Comparison of ENCODE assay signal across 32 cellular contexts in the genomic region with DNA sequence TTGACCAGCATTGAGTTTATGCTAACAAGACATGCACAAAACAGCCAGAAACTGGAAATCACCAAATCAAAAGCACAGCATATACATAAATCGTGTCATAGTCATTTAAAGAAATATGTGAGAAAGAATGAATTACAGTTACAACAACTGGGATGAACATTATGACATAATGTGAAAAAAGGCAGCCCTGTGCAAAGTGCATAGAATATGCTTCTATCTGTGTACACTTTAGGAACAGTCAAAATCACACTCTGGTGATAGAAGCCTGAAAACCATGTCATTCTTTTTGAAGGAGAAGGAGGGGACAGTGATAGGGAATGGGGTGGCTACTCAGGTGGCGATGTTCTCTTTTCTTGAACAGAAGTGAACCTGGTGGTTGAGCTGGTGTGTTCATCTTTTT.
"Had no signal": no experiment of that assay in that cellular context is flagged by ENCODE, and none has a peak within 500 bp of the region (broad histone marks: within the 10 kb centered on the region; RNA-seq: fewer than 3 reads in every experiment).

No MANE protein-coding gene starts in this region.

- H3K27me3 Mint-ChIP-seq: activated B cell treated with CpG ODN at 0.5 μM for 24 hours; activated CD4-positive, alpha-beta memory T cell treated with anti-CD3 and anti-CD28 coated beads for 36 hours; activated CD8-positive, alpha-beta memory T cell treated with anti-CD3 and anti-CD28 coated beads, Interleukin-2, amount 10 ng/mL, durations not matched to agents 7 days and 5 days; activated naive CD8-positive, alpha-beta T cell treated with anti-CD3 and anti-CD28 coated beads for 36 hours had no signal

- H3K36me3 ChIP-seq: breast epithelium had no signal

- H3K4me1 ChIP-seq: adrenal gland, body of pancreas, breast epithelium had no signal

- FAIRE-seq: astrocyte, TTC549 had no signal

- H3K27me3 ChIP-seq: adrenal gland, body of pancreas, brain microvascular endothelial cell, breast epithelium had no signal

- H3K4me1 Mint-ChIP-seq: activated B cell treated with CpG ODN at 0.5 μM for 24 hours; activated CD8-positive, alpha-beta memory T cell treated with anti-CD3 and anti-CD28 coated beads, Interleukin-2, amount 10 ng/mL, durations not matched to agents 7 days and 5 days; activated naive CD8-positive, alpha-beta T cell treated with anti-CD3 and anti-CD28 coated beads for 36 hours had no signal

- H3K27ac Mint-ChIP-seq: activated B cell treated with CpG ODN at 0.5 μM for 24 hours; activated CD4-positive, alpha-beta memory T cell treated with anti-CD3 and anti-CD28 coated beads for 36 hours; activated CD8-positive, alpha-beta memory T cell treated with anti-CD3 and anti-CD28 coated beads, Interleukin-2, amount 10 ng/mL, durations not matched to agents 7 days and 5 days; activated CD8-positive, alpha-beta T cell treated with anti-CD3 and anti-CD28 coated beads, Interleukin-2, amount 10 ng/mL, durations not matched to agents 7 days and 5 days; activated naive CD4-positive, alpha-beta T cell treated with anti-CD3 and anti-CD28 coated beads for 36 hours; activated naive CD8-positive, alpha-beta T cell treated with anti-CD3 and anti-CD28 coated beads for 36 hours; T-helper 2 cell treated with Interferon-gamma antibody and Interleukin-4, amounts not matched to agents 5 μg/mL and 100 μg/mL, for 36 hours had no signal

- H3K4me3 Mint-ChIP-seq: activated B cell treated with CpG ODN at 0.5 μM for 24 hours; activated CD4-positive, alpha-beta memory T cell treated with anti-CD3 and anti-CD28 coated beads for 36 hours; activated CD8-positive, alpha-beta memory T cell treated with anti-CD3 and anti-CD28 coated beads, Interleukin-2, amount 10 ng/mL, durations not matched to agents 7 days and 5 days; activated CD8-positive, alpha-beta T cell treated with anti-CD3 and anti-CD28 coated beads, Interleukin-2, amount 10 ng/mL, durations not matched to agents 7 days and 5 days; activated naive CD4-positive, alpha-beta T cell treated with anti-CD3 and anti-CD28 coated beads for 36 hours; activated naive CD8-positive, alpha-beta T cell treated with anti-CD3 and anti-CD28 coated beads for 36 hours; activated T-cell treated with anti-CD3 and anti-CD28 coated beads, Interleukin-2, amount 50 U/mL, for 4 hours; T-helper 2 cell treated with Interferon-gamma antibody and Interleukin-4, amounts not matched to agents 5 μg/mL and 100 μg/mL, for 36 hours had no signal

- H3K9me3 ChIP-seq: adrenal gland, body of pancreas, breast epithelium had no signal

- ATAC-seq: activated CD8-positive, alpha-beta memory T cell treated with anti-CD3 and anti-CD28 coated beads, Interleukin-2, amount 10 ng/mL, durations not matched to agents 7 days and 5 days; activated CD8-positive, alpha-beta T cell treated with anti-CD3 and anti-CD28 coated beads, Interleukin-2, amount 10 ng/mL, durations not matched to agents 7 days and 5 days; activated T-cell treated with anti-CD3 and anti-CD28 coated beads, Interleukin-2, amount 50 U/mL, for 4 hours; body of pancreas had no signal

- H3K9me3 Mint-ChIP-seq: activated B cell treated with CpG ODN at 0.5 μM for 24 hours; activated CD4-positive, alpha-beta memory T cell treated with anti-CD3 and anti-CD28 coated beads for 36 hours; activated naive CD4-positive, alpha-beta T cell treated with anti-CD3 and anti-CD28 coated beads for 36 hours; activated naive CD4-positive, alpha-beta T cell treated with anti-CD3 and anti-CD28 coated beads, Interleukin-2, amount 50 U/mL, for 72 hours; activated naive CD8-positive, alpha-beta T cell treated with anti-CD3 and anti-CD28 coated beads for 36 hours; activated T-cell treated with anti-CD3 and anti-CD28 coated beads, Interleukin-2, amount 50 U/mL, for 4 hours; T-helper 2 cell treated with Interferon-gamma antibody and Interleukin-4, amounts not matched to agents 5 μg/mL and 100 μg/mL, for 36 hours had no signal

- H3K36me3 Mint-ChIP-seq: activated naive CD4-positive, alpha-beta T cell treated with anti-CD3 and anti-CD28 coated beads, Interleukin-2, amount 50 U/mL, for 72 hours had no signal

- H3K27ac ChIP-seq: adrenal gland, body of pancreas, brain microvascular endothelial cell, breast epithelium, VCaP had no signal

- DNase-seq: activated B cell treated with CpG ODN at 0.5 μM for 24 hours; activated CD4-positive, alpha-beta memory T cell treated with anti-CD3 and anti-CD28 coated beads for 36 hours; activated CD4-positive, alpha-beta T cell treated with anti-CD3 and anti-CD28 coated beads for 4 hours; activated CD4-positive, alpha-beta T cell treated with anti-CD3 and anti-CD28 coated beads, Interleukin-2, amount 50 U/mL, for 1 hour; activated CD4-positive, alpha-beta T cell treated with anti-CD3 and anti-CD28 coated beads, Interleukin-2, amount 50 U/mL, for 4 hours; activated CD4-positive, CD25-positive, alpha-beta regulatory T cell treated with anti-CD3 and anti-CD28 coated beads, Interleukin-2, amount 50 U/mL, for 72 hours; activated CD8-positive, alpha-beta memory T cell treated with anti-CD3 and anti-CD28 coated beads for 24 hours; activated CD8-positive, alpha-beta memory T cell treated with anti-CD3 and anti-CD28 coated beads, Interleukin-2, amount 10 ng/mL, durations not matched to agents 7 days and 5 days; activated CD8-positive, alpha-beta memory T cell treated with anti-CD3 and anti-CD28 coated beads, Interleukin-2, amount 50 U/mL, for 48 hours; activated CD8-positive, alpha-beta T cell treated with anti-CD3 and anti-CD28 coated beads, Interleukin-2, amount 10 ng/mL, durations not matched to agents 7 days and 5 days; activated effector memory CD4-positive, alpha-beta T cell treated with anti-CD3 and anti-CD28 coated beads, Interleukin-2, amount 50 U/mL, for 16 hours; activated gamma-delta T cell treated with Interleukin-2 at 50 U/mL for 16 hours; activated naive CD4-positive, alpha-beta T cell; activated naive CD4-positive, alpha-beta T cell treated with anti-CD3 and anti-CD28 coated beads for 36 hours; activated naive CD4-positive, alpha-beta T cell treated with anti-CD3 and anti-CD28 coated beads, Interleukin-2, amount 50 U/mL, for 16 hours; activated naive CD8-positive, alpha-beta T cell treated with anti-CD3 and anti-CD28 coated beads for 36 hours; activated T-cell treated with anti-CD3 and anti-CD28 coated beads, Interleukin-2, amount 50 U/mL, for 4 hours; adrenal gland; amniotic stem cell; aorta; body of pancreas; brain microvascular endothelial cell; central memory CD4-positive, alpha-beta T cell; SW 1271; T-helper 2 cell; T-helper 9 cell had no signal

- H3K4me3 ChIP-seq: adrenal gland, body of pancreas, breast epithelium had no signal
